9 cellular contexts compared by ENCODE assay signal in the genomic region with DNA sequence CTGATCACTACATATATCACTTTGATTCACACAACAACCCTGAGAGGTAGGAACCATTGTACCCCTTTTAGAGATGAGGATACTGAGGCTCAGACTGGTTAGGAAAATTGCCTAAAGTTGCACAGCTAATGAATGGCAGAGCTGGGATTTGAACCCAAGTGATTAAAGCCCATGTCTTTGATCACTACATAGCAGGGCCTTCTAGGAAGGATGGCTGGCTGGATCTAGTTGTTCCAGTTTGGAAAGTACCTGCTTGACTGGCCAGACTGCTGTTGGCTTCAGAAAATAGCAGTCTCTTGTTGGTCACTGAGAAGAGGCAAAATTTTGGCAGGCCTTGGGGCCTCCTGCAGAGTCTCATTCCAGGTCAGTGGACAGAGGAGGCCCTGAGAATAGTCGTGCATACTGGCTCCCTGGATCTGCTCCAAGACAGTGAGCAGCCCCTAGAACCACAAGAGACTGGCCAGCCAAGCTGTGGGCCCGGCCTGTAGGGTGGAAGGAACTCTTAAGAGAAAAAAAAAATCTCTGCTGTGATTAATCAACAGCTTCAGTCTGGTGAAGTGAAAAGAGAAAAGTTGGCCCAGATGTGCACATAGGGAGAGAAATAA. TPM values are rescaled to one million over a fixed set of nuclear protein-coding genes. Genes with fewer than 3 reads are reported as not detected.
DNase-seq lines count a peak whose midpoint lies in the region; ATAC-seq, FAIRE-seq and TF ChIP-seq lines count a peak whose summit lies in the region.
"Had no signal": no experiment of that assay in that cellular context is flagged by ENCODE, and none has a peak within 500 bp of the region (broad histone marks: within the 10 kb centered on the region; RNA-seq: fewer than 3 reads in every experiment).

No MANE protein-coding gene starts in this region.

- no peak overlapping the region for H3K4me3 Mint-ChIP-seq in CD4-positive, CD25-positive, alpha-beta regulatory T cell

- H3K27ac ChIP-seq in CD4-positive, CD25-positive, alpha-beta regulatory T cell (ENCODE audit: insufficient read depth, low read length, poor library complexity, severe bottlenecking): no peak overlapping the region

- H3K27me3 ChIP-seq in CD4-positive, CD25-positive, alpha-beta regulatory T cell (ENCODE audit: control insufficient read depth, insufficient read depth, low read length): no peaks in the 10 kb centered on the region

- no peak for DNase-seq in CD4-positive, CD25-positive, alpha-beta regulatory T cell
- DNase-seq in RCC 7860 (ENCODE audit: low spot score) (peak; percentile 80), fibroblast of villous mesenchyme (ENCODE audit: low read depth) (peak; percentile 61), nucleus accumbens (lab: John Stamatoyannopoulos, UW) (peak in 45 of 56 donors; percentile 8 to 87 (median 42)), GM19239 (ENCODE audit: insufficient read length, low spot score) (no peak), RKO (ENCODE audit: low spot score) (no peak)
- DNase-seq: stimulated activated CD4-positive, alpha-beta T cell treated with anti-CD3 and anti-CD28 coated beads, Interleukin-2, amount 100 ng/mL, for 48 hours had no signal

- no peaks in the 10 kb centered on the region for H3K9me3 Mint-ChIP-seq in CD4-positive, CD25-positive, alpha-beta regulatory T cell

- H3K9me3 ChIP-seq in CD4-positive, CD25-positive, alpha-beta regulatory T cell (ENCODE audit: control insufficient read depth in 2 of 2, low read length in 2 of 2): no peaks in the 10 kb centered on the region

- peaks cover 33% of the 10 kb centered on the region for H3K36me3 Mint-ChIP-seq in CD4-positive, CD25-positive, alpha-beta regulatory T cell

- H3K4me3 ChIP-seq in CD4-positive, CD25-positive, alpha-beta regulatory T cell (ENCODE audit: low read depth, low read length): no peak overlapping the region
- no peak overlapping the region for H3K4me3 ChIP-seq in fibroblast of villous mesenchyme (ENCODE audit: low read depth, low read length)

- H3K36me3 ChIP-seq in CD4-positive, CD25-positive, alpha-beta regulatory T cell (ENCODE audit: control insufficient read depth, insufficient read depth, low read length): peaks cover 29% of the 10 kb centered on the region

- peaks cover 27 to 62% (median 41%) of the 10 kb centered on the region in 4 donors for H3K4me1 Mint-ChIP-seq in CD4-positive, CD25-positive, alpha-beta regulatory T cell

- FAIRE-seq in RCC 7860 (lab: Jason Lieb, UNC) (peak; percentile 94), GM19239 (lab: Jason Lieb, UNC) (no peak)

- ATAC-seq in CD4-positive, CD25-positive, alpha-beta regulatory T cell (ENCODE audit: low read depth in 2 of 2): no peak
- ATAC-seq in HG03159 (IDR thresholded peaks at IDR 0.05; ENCODE audit: unreplicated experiment) (no peak), HG03045 (IDR thresholded peaks at IDR 0.05; ENCODE audit: unreplicated experiment) (no peak)

- no peaks in the 10 kb centered on the region for H3K27me3 Mint-ChIP-seq in CD4-positive, CD25-positive, alpha-beta regulatory T cell

- TF ChIP-seq CTCF in fibroblast of villous mesenchyme (IDR thresholded peaks at IDR 0.05; ENCODE audit: insufficient read depth, low read depth, low read length): no peak

- no peaks in the 10 kb centered on the region for H3K4me1 ChIP-seq in CD4-positive, CD25-positive, alpha-beta regulatory T cell (ENCODE audit: control insufficient read depth, insufficient read depth, low read length, poor library complexity, severe bottlenecking)

- peak overlapping the region; percentile 51 to 84 (median 61) for H3K27ac Mint-ChIP-seq in CD4-positive, CD25-positive, alpha-beta regulatory T cell

RNA-seq across cellular contexts. Expression of gene PPARD, which starts 17.5 kb away (rescaled TPM):
- 37.3 TPM for total RNA-seq in CD4-positive, CD25-positive, alpha-beta regulatory T cell
- polyA plus RNA-seq in CD4-positive, CD25-positive, alpha-beta regulatory T cell: 1 to 10 TPM; 3.8 to 6.6 (median 5.1) TPM
- 8.2 and 8.7 TPM in 2 replicates for total RNA-seq in fibroblast of villous mesenchyme

Comparison
In these comparisons a context has a peak if more than half of its experiments do, and no peak if none do; other contexts are left out.
1. DNase-seq: peak in RCC 7860 (single experiment), fibroblast of villous mesenchyme (single experiment) and nucleus accumbens (45 of 56); none in CD4-positive, CD25-positive, alpha-beta regulatory T cell (0 of 3), GM19239 (single experiment) and RKO (single experiment).